Comparison of ENCODE assay signal across 8 cellular contexts in the genomic region with DNA sequence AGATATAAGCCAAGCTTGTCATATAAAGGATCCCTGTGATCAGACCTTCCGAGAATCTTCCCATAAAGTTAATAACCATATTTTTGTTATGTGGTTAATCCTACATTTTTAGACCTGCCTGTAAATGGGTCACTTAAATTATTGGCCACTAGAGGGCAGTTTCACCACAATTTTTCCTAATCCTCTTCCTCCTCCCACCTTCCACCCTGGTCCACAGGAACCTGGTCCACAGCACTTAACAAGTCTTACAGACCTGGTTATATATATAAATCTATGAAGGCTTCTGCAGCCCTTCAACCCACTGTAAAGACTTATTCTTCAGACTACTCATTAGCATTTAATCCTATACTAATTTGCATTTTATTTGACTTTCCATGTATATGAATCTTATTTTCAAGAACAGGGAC. TPM values are rescaled to one million over a fixed set of nuclear protein-coding genes. Genes with fewer than 3 reads are reported as not detected.
DNase-seq lines count a peak whose midpoint lies in the region; TF ChIP-seq lines count a peak whose summit lies in the region.

No MANE protein-coding gene starts in this region.

- H3K27me3 ChIP-seq in Karpas-422 (ENCODE audit: low read length) (no peaks in the 10 kb centered on the region), esophagus muscularis mucosa (no peaks in the 10 kb centered on the region), neural progenitor cell (no peaks in the 10 kb centered on the region)

- H3K27ac ChIP-seq in Karpas-422 (ENCODE audit: low read length) (no peak overlapping the region), esophagus muscularis mucosa (replicated peaks in 1 of 4) (no peak overlapping the region), neural progenitor cell (no peak overlapping the region)

- H3K36me3 ChIP-seq in Karpas-422 (ENCODE audit: insufficient read depth, low read length) (peaks cover 8% of the 10 kb centered on the region; the same call in 1 of the 2 replicates), esophagus muscularis mucosa (peaks cover 0 to 46% (median 11%) of the 10 kb centered on the region in 4 donors), neural progenitor cell (no peaks in the 10 kb centered on the region)

- H3K9me3 Mint-ChIP-seq in neural progenitor cell = no peaks in the 10 kb centered on the region

- H3K4me2 ChIP-seq in Karpas-422 (ENCODE audit: low read depth, low read length, poor library complexity, severe bottlenecking) (no peak overlapping the region), neural progenitor cell (no peak overlapping the region)

- H2AFZ ChIP-seq in Karpas-422 (ENCODE audit: low read length) = no peak overlapping the region
- no peak overlapping the region for H2AFZ ChIP-seq in neural progenitor cell (replicated peaks)

- H3K4me1 ChIP-seq in Karpas-422 (ENCODE audit: low read length) = no peaks in the 10 kb centered on the region
- H3K4me1 ChIP-seq in esophagus muscularis mucosa = no peaks in the 10 kb centered on the region
- H3K4me1 ChIP-seq in neural progenitor cell = no peaks in the 10 kb centered on the region

- H4K20me1 ChIP-seq in Karpas-422 (ENCODE audit: insufficient read depth, low read depth, low read length) (no peaks in the 10 kb centered on the region), neural progenitor cell (ENCODE audit: low read depth) (no peaks in the 10 kb centered on the region)

- no peak overlapping the region for H3K27ac Mint-ChIP-seq in neural progenitor cell

- H3K27me3 Mint-ChIP-seq in neural progenitor cell (ENCODE audit: insufficient read depth, low read depth) = no peaks in the 10 kb centered on the region

- no peak overlapping the region for H3K9ac ChIP-seq in Karpas-422 (ENCODE audit: low read length)
- H3K9ac ChIP-seq in neural progenitor cell = no peak overlapping the region

- intact Hi-C loops in esophagus muscularis mucosa (cut with DNase I) = loop anchor here (5.0 kb wide), 1 partner anchor 91 kb away; no protein-coding TSS in a partner anchor

- H3K4me1 Mint-ChIP-seq in neural progenitor cell = no peaks in the 10 kb centered on the region

- no peak for TF ChIP-seq EP300 in esophagus muscularis mucosa (IDR thresholded peaks at IDR 0.05)

- H3K36me3 Mint-ChIP-seq in neural progenitor cell = peaks cover 3% of the 10 kb centered on the region

- peak; percentile 33 for DNase-seq in stimulated activated CD4-positive, alpha-beta T cell treated with anti-CD3 and anti-CD28 coated beads, Interleukin-4, amount 100 ng/mL, for 24 hours
- no peak for DNase-seq in stimulated activated CD4-positive, alpha-beta T cell treated with anti-CD3 and anti-CD28 coated beads, Interleukin-4, amount 100 ng/mL, for 1 hour
- DNase-seq in Karpas-422 (peak; percentile 77), SHP77 (lab: John Stamatoyannopoulos, UW) (peak; percentile 32 to 34), esophagus muscularis mucosa (ENCODE audit: extremely low spot score) (no peak), neural progenitor cell (ENCODE audit: low spot score) (peak; percentile 28), HPDE6-E6E7 (ENCODE audit: extremely low spot score) (no peak)
- DNase-seq in activated CD8-positive, alpha-beta memory T cell treated with anti-CD3 and anti-CD28 coated beads, Interleukin-2, amount 50 U/mL, for 4 hours = no peak

- H3K79me2 ChIP-seq in Karpas-422 (ENCODE audit: low read length) (no peaks in the 10 kb centered on the region), neural progenitor cell (ENCODE audit: low read depth) (no peaks in the 10 kb centered on the region)

- no peak for TF ChIP-seq POLR2A in esophagus muscularis mucosa (IDR thresholded peaks at IDR 0.05; ENCODE audit: low read depth)

- TF ChIP-seq CTCF in esophagus muscularis mucosa (IDR thresholded peaks at IDR 0.05) (peak; percentile 65 to 73 (median 72)), neural progenitor cell (IDR thresholded peaks at IDR 0.05) (peak; percentile 75)

- no peaks in the 10 kb centered on the region for H3K9me2 ChIP-seq in Karpas-422 (replicated peaks; ENCODE audit: insufficient read depth, low read length)

- 81% methylated on average over 1 of the region's 1 CpG for WGBS in esophagus muscularis mucosa

- H3K4me3 Mint-ChIP-seq in neural progenitor cell = no peak overlapping the region

- no peaks in the 10 kb centered on the region for H3F3A ChIP-seq in neural progenitor cell (ENCODE audit: low read depth)

- H3K4me3 ChIP-seq in Karpas-422 (ENCODE audit: low read length) (no peak overlapping the region), esophagus muscularis mucosa (no peak overlapping the region), neural progenitor cell (no peak overlapping the region)

- H3K9me3 ChIP-seq in Karpas-422 (ENCODE audit: low read length) (no peaks in the 10 kb centered on the region), esophagus muscularis mucosa (no peaks in the 10 kb centered on the region), neural progenitor cell (ENCODE audit: low read depth) (no peaks in the 10 kb centered on the region)

RNA-seq across cellular contexts. Expression of a gene that starts 28.3 kb away (rescaled TPM):
- 25.2 and 37.3 TPM in 2 replicates for total RNA-seq in Karpas-422 (2014; rRNA removed; shearing (Covaris generic); ENCODE audit: low replicate concordance)
- total RNA-seq in esophagus muscularis mucosa (10 to 100 TPM; 24.5 to 30.7 (median 25.5) TPM), neural progenitor cell (ENCODE audit: low replicate concordance) (22.9 and 32.3 TPM in 2 replicates)

RNA-seq across cellular contexts. Expression of a gene that starts 58.3 kb away (rescaled TPM):
- total RNA-seq in Karpas-422 (2014; rRNA removed; shearing (Covaris generic); ENCODE audit: low replicate concordance) = 8.5 and 9.0 TPM in 2 replicates
- 1 to 10 TPM; 3.8 to 5.3 (median 4.1) TPM for total RNA-seq in esophagus muscularis mucosa
- 4.2 and 8.3 TPM in 2 replicates for total RNA-seq in neural progenitor cell (ENCODE audit: low replicate concordance)

Comparison
In these comparisons a context has a peak if more than half of its experiments do, and no peak if none do; other contexts are left out.
1. DNase-seq: peak in stimulated activated CD4-positive, alpha-beta T cell treated with anti-CD3 and anti-CD28 coated beads, Interleukin-4, amount 100 ng/mL, for 24 hours (single experiment), Karpas-422 (single experiment), SHP77 (2 of 2) and neural progenitor cell (single experiment); none in stimulated activated CD4-positive, alpha-beta T cell treated with anti-CD3 and anti-CD28 coated beads, Interleukin-4, amount 100 ng/mL, for 1 hour (single experiment), esophagus muscularis mucosa (single experiment), activated CD8-positive, alpha-beta memory T cell treated with anti-CD3 and anti-CD28 coated beads, Interleukin-2, amount 50 U/mL, for 4 hours (single experiment) and HPDE6-E6E7 (single experiment).